ENCODE assay signal across 19 cellular contexts in the genomic region with DNA sequence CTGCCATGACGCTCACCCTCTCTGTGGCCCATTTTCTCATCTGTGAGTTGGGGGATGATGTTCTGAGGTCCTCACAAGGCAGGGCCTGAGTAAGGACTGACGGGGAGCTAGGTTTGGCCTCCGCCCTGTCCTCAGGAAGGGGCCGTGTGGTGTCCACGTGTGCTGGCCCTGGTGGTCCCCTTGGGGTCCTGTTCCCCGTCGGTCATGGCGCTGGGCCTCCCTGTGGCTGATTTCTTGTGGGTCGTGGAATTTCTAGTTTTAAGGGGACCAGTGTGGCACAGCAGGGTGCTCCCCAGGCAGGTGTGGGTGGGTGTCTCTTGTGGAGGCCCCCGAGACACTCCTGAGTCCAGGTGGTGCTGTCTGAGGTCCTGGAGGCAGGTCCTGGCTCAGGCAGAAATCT. TPM values are rescaled to one million over a fixed set of nuclear protein-coding genes. Genes with fewer than 3 reads are reported as not detected.
"Had no signal": no experiment of that assay in that cellular context is flagged by ENCODE, and none has a peak within 500 bp of the region (broad histone marks: within the 10 kb centered on the region; RNA-seq: fewer than 3 reads in every experiment).

No MANE protein-coding gene starts in this region.

- H3K9me3 Mint-ChIP-seq: activated CD4-positive, alpha-beta T cell treated with anti-CD3 and anti-CD28 coated beads, Interleukin-2, amount 10 ng/mL, durations not matched to agents 7 days and 5 days; nephron; T-helper 2 cell treated with Interferon-gamma antibody and Interleukin-4, amounts not matched to agents 5 μg/mL and 100 μg/mL, for 36 hours had no signal

- H3K27ac Mint-ChIP-seq: activated CD4-positive, alpha-beta T cell treated with anti-CD3 and anti-CD28 coated beads, Interleukin-2, amount 10 ng/mL, durations not matched to agents 7 days and 5 days; T-helper 2 cell treated with Interferon-gamma antibody and Interleukin-4, amounts not matched to agents 5 μg/mL and 100 μg/mL, for 36 hours had no signal

- H3K4me1 Mint-ChIP-seq: activated CD4-positive, alpha-beta T cell treated with anti-CD3 and anti-CD28 coated beads, Interleukin-2, amount 10 ng/mL, durations not matched to agents 7 days and 5 days had no signal

- ATAC-seq: esophagus mucosa had no signal

- H3K27me3 Mint-ChIP-seq: activated CD4-positive, alpha-beta T cell treated with anti-CD3 and anti-CD28 coated beads, Interleukin-2, amount 10 ng/mL, durations not matched to agents 7 days and 5 days had no signal

- H3K4me1 ChIP-seq: uterus had no signal

- DNase-seq: activated CD4-positive, alpha-beta T cell treated with anti-CD3 and anti-CD28 coated beads, Interleukin-2, amount 10 ng/mL, durations not matched to agents 7 days and 5 days; activated CD8-positive, alpha-beta memory T cell treated with anti-CD3 and anti-CD28 coated beads, Interleukin-2, amount 50 U/mL, for 48 hours; activated naive CD4-positive, alpha-beta T cell treated with Interleukin-2 at 50 U/mL for 16 hours; hypothalamus; stimulated activated CD4-positive, alpha-beta T cell treated with anti-CD3 and anti-CD28 coated beads, Interleukin-12 subunit alpha, Interleukin-12 subunit beta, amount 100 ng/mL, for 4 hours; stimulated activated CD4-positive, alpha-beta T cell treated with anti-CD3 and anti-CD28 coated beads, Interleukin-2, amount 100 ng/mL, for 24 hours; stomach; uterus had no signal

- H3K27ac ChIP-seq: stomach had no signal

- H3K4me3 ChIP-seq: cardiac muscle cell, stomach, thoracic aorta, uterus had no signal

- H3K27me3 ChIP-seq: cardiac muscle cell, stomach, uterus had no signal

- H3K36me3 ChIP-seq: cardiac muscle cell, stomach, thoracic aorta, uterus had no signal

- H3K4me3 Mint-ChIP-seq: activated CD4-positive, alpha-beta T cell treated with anti-CD3 and anti-CD28 coated beads, Interleukin-2, amount 10 ng/mL, durations not matched to agents 7 days and 5 days; nephron; T-helper 2 cell treated with Interferon-gamma antibody and Interleukin-4, amounts not matched to agents 5 μg/mL and 100 μg/mL, for 36 hours had no signal

- H3K9me3 ChIP-seq: stomach, thoracic aorta, uterus had no signal

RNA-seq across cellular contexts. Expression of a gene that starts 5.9 kb away (rescaled TPM):
- total RNA-seq: activated CD4-positive, alpha-beta T cell treated with anti-CD3 and anti-CD28 coated beads, Interleukin-2, amount 10 ng/mL, durations not matched to agents 7 days and 5 days; esophagus mucosa; fibroblast of villous mesenchyme; glomerular endothelial cell; kidney epithelial cell; lower leg skin; omental fat pad; pulmonary artery endothelial cell; stomach; thoracic aorta; uterus had no signal
- polyA plus RNA-seq: stomach had no signal
